ENCODE assay signal across 1 cellular context in the genomic region with DNA sequence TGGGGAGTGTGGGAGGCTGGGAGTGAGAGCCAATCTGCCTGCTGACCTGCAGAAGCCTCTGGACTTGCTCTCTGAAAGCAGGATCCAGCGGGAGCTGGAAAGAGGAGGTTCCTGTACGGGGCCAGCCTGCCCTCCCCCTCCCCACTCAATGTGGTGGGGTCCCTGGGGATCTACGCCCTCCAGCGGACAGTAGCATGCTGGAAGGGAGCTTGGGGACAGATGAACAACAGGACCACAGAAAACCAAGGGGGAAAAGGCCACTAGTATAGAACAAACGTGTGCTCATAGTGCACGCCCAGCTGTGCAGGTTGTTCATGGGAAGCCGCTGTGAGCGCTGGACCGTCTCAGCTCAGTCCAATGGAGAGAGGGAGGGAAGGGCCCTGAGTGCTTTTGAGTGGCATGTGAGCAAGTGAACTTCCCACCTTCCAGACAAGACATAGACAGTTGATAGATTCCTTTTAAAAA.
TF ChIP-seq lines count a peak whose summit lies in the region.

No MANE protein-coding gene starts in this region.

TF ChIP-seq in H1, 55 proteins besides CTCF, POLR2A, EP300 and RAD21:
- no peak for TF ChIP-seq SP1 (IDR thresholded peaks at IDR 0.05; ENCODE audit: low read depth, low read length)
- peak; percentile 33 for TF ChIP-seq ASH2L (IDR thresholded peaks at IDR 0.05; ENCODE audit: low read length)
- 0 out of 2 replicates have a peak, but pooled peaks have one; percentile 16 for TF ChIP-seq YY1 (IDR thresholded peaks at IDR 0.05; ENCODE audit: low read depth, low read length)
- TF ChIP-seq CTBP2 (IDR thresholded peaks at IDR 0.05; ENCODE audit: borderline replicate concordance, insufficient read depth, insufficient read length, low read length) = peak; percentile 65
